ENCODE assay signal across 1 cellular context in the genomic region with DNA sequence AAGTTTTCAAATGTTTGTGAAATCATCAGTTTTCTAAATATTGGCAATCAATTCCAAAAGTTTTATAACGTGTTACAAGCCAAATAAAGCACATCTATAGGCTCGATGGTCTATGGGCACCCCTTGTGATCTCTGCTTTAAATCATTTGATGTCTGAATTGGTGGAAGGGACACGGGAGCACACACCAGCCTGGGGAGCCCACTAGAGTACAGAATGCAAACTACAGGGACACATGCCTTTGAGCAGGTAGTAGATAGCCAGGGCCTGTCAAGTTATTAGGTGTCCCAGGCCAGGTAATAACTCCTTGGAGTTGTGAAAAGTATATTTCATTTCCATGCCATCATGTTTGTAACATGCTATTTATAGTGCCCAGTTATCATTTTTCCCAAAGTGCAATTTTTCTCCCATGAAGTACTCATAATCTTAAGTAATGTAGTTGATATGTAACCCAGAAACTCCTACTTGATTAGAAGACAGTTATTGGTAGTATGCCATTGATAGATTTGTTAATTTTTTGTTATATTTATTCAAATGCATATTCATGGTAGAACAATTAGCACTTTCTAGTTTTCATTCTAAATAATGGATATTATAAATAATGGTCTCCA.
TF ChIP-seq lines count a peak whose summit lies in the region.

No MANE protein-coding gene starts in this region.

TF ChIP-seq in IMR-90, 13 proteins besides CTCF, POLR2A, EP300 and RAD21:
- TF ChIP-seq NFE2L2 (IDR thresholded peaks at IDR 0.05; ENCODE audit: low read depth, low read length) (no peak), FOS (IDR thresholded peaks at IDR 0.05; ENCODE audit: low read depth, low read length) (no peak), RFX5 (IDR thresholded peaks at IDR 0.05; ENCODE audit: low read depth, low read length) (no peak), BHLHE40 (IDR thresholded peaks at IDR 0.05; ENCODE audit: low read depth, low read length) (no peak), CEBPB (IDR thresholded peaks at IDR 0.05; ENCODE audit: low read depth, low read length) (no peak), MAZ (IDR thresholded peaks at IDR 0.05; ENCODE audit: borderline replicate concordance, low read depth, low read length) (no peak), RCOR1 (IDR thresholded peaks at IDR 0.05; ENCODE audit: insufficient replicate concordance, low read length) (no peak), MAFK (IDR thresholded peaks at IDR 0.05; ENCODE audit: low read depth, low read length) (no peak), MXI1 (IDR thresholded peaks at IDR 0.05; ENCODE audit: borderline replicate concordance, low read depth, low read length) (no peak)
